In the genomic region with DNA sequence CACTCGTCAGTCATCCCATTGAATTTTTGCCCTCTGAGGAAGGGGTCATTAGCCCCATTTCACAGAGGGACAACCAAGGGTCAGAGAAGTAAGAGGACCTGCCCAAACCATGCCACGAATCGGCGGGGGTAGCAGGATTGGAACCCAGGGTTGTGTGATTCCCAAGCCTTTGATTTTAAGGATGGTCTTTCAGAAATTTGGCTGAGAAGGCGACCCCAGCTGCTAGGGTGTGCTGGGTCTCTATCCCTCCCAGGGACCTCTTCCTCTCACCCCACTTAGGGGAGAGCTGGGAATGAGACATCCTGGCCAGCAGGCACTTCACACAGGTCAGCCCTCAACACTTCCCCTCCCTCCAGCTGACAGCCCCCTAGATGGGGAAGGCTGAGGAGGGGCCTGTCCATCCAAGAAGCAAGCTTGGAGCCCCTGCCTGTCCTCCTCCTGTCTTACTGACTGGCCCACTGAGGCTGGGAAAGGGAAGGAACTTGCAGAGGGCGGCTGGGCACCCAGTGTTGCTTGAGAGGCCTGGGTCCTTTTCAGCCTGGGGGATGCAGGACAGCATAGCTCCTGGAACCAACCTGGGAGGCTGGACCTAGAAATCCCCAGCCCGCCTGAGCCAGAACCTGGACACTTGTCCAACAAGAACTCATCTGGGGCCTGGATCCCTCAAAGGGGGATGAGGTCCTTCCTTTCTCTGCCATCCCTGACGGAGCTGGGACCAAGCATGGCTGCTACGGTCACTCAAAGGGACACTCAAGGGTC, we compare ENCODE assay signal across 11 cellular contexts. TPM values are rescaled to one million over a fixed set of nuclear protein-coding genes. Genes with fewer than 3 reads are reported as not detected.
A peak's percentile ranks its signal among the peaks of the same experiment; 100 is the strongest.
DNase-seq lines count a peak whose midpoint lies in the region; ATAC-seq, FAIRE-seq and TF ChIP-seq lines count a peak whose summit lies in the region.
"Had no signal": no experiment of that assay in that cellular context is flagged by ENCODE, and none has a peak within 500 bp of the region (broad histone marks: within the 10 kb centered on the region; RNA-seq: fewer than 3 reads in every experiment).

No MANE protein-coding gene starts in this region.

- no peaks in the 10 kb centered on the region for H3K9me3 ChIP-seq in ascending aorta
- no peaks in the 10 kb centered on the region for H3K9me3 ChIP-seq in HepG2 (ENCODE audit: low read length)
- no peaks in the 10 kb centered on the region for H3K9me3 ChIP-seq in stomach

- H3K27me3 ChIP-seq in ascending aorta: no peaks in the 10 kb centered on the region
- H3K27me3 ChIP-seq in HepG2 (ENCODE audit: control insufficient read depth in 1 of 2, insufficient read depth in 2 of 2, low read length in 2 of 2): peaks cover 5 to 45% of the 10 kb centered on the region in 2 experiments
- peaks cover 0 to 26% (median 7%) of the 10 kb centered on the region in 3 donors for H3K27me3 ChIP-seq in stomach

- no peak for FAIRE-seq in HepG2 (lab: Jason Lieb, UNC)
- FAIRE-seq: frontal cortex had no signal

- BruUV-seq in HepG2 (replicated peaks; lab: Mats Ljungman, UMichigan): no TSS peak

- no peak overlapping the region for H3K9ac ChIP-seq in HepG2 (ENCODE audit: insufficient read depth, low read depth, low read length)
- H3K9ac ChIP-seq: parathyroid adenoma had no signal

- peaks cover 13 to 21% (median 14%) of the 10 kb centered on the region in 3 donors for H3K4me1 Mint-ChIP-seq in IgD-negative memory B cell

- 60% methylated on average over 2 of the region's 9 CpGs for WGBS in HepG2 (ENCODE audit: low lambda C conversion rate)
- WGBS in stomach, 5 donors: 69 to 95% (median 90%) methylated on average over 8 to 9 of the region's 9 CpGs
- WGBS in lower leg skin, 2 donors: 88 to 89% methylated on average over 8 of the region's 9 CpGs

- H3K27ac ChIP-seq in ascending aorta: peak overlapping the region; percentile 78 to 93
- no peak overlapping the region for H3K27ac ChIP-seq in HepG2 (ENCODE audit: extremely low read length, insufficient read depth, low read length)
- H3K27ac ChIP-seq in stomach: peak overlapping the region in 4 of 5 donors; percentile 7 to 85 (median 54)
- H3K27ac ChIP-seq: parathyroid adenoma had no signal

- TF ChIP-seq POLR2A in HepG2 (IDR thresholded peaks at IDR 0.05; ENCODE audit: insufficient read depth in 1 of 2, low read depth in 2 of 2, low read length in 2 of 2) (no peak), stomach (IDR thresholded peaks at IDR 0.05) (no peak), lower leg skin (IDR thresholded peaks at IDR 0.05) (no peak)

- POLR2A ChIA-PET in HepG2 (lab: Yijun Ruan, JAX): no interaction called here

- H3K36me3 ChIP-seq in ascending aorta: no peaks in the 10 kb centered on the region
- no peaks in the 10 kb centered on the region for H3K36me3 ChIP-seq in HepG2 (replicated peaks in 1 of 2; ENCODE audit: control insufficient read depth in 1 of 2, insufficient read depth in 2 of 2, low read length in 2 of 2)
- no peaks in the 10 kb centered on the region for H3K36me3 ChIP-seq in stomach

- H3K4me3 ChIP-seq in ascending aorta: peak overlapping the region; percentile 58 to 89
- no peak overlapping the region; a peak in 1 of 6 replicates for H3K4me3 ChIP-seq in HepG2 (replicated peaks in 1 of 3; ENCODE audit: insufficient read depth in 1 of 3, low read depth in 2 of 3, low read length in 3 of 3)
- peak overlapping the region in 3 of 4 donors; percentile 55 to 60 (median 60) for H3K4me3 ChIP-seq in stomach
- no peak overlapping the region for H3K4me3 ChIP-seq in lower leg skin (ENCODE audit: low read depth, poor library complexity, severe bottlenecking)

- CTCF ChIA-PET in HepG2 (lab: Yijun Ruan, JAX; ENCODE audit: low intra/inter-chr PET ratio, low total read pairs): no interaction called here

- H3K4me2 ChIP-seq in HepG2 (ENCODE audit: low read depth, low read length): peak overlapping the region; percentile 7; the same call in 1 of the 2 replicates

- no peaks in the 10 kb centered on the region for H3K9me3 Mint-ChIP-seq in IgD-negative memory B cell

- ATAC-seq in HepG2 (no peak), GM21723 (IDR thresholded peaks at IDR 0.05; ENCODE audit: unreplicated experiment) (no peak)

- H3K27ac Mint-ChIP-seq in IgD-negative memory B cell: peak overlapping the region in 2 of 3 donors; percentile 27 to 62

- intact Hi-C loops in ascending aorta (cut with DNase I) (loop anchor here (1.0 kb wide), 1 partner anchor 19 kb away; no protein-coding TSS in a partner anchor), HepG2 (cut with micrococcal nuclease; ENCODE audit: unreplicated experiment) (no loop called here), stomach (cut with DNase I; ENCODE audit: low total_unique reads) (no loop called here), lower leg skin (cut with DNase I; ENCODE audit: low total_unique reads) (no loop called here)

- DNase-seq in ascending aorta (ENCODE audit: low spot score in 2 of 2) (peak in 1 of 2 donors; percentile 58), HepG2 (ENCODE audit: low spot score) (no peak), stomach (no peak), EL (no peak), lower leg skin (ENCODE audit: low spot score in 2 of 2) (no peak)
- DNase-seq: NCI-H1436 treated with DMSO at 0.1 percent for 48 hours, SHP77 had no signal

- TF ChIP-seq EP300 in HepG2 (IDR thresholded peaks at IDR 0.05; ENCODE audit: low read depth in 2 of 2, low read length in 2 of 2) (no peak), HepG2 (CRISPR knock-in tag; IDR thresholded peaks at IDR 0.05; ENCODE audit: borderline replicate concordance) (no peak), stomach (IDR thresholded peaks at IDR 0.05) (no peak)

- H4K20me1 ChIP-seq in HepG2 (ENCODE audit: insufficient read depth, low read length): no peaks in the 10 kb centered on the region

- H3K4me1 ChIP-seq in ascending aorta (peaks cover 19 to 33% of the 10 kb centered on the region in 2 donors), HepG2 (ENCODE audit: insufficient read depth, low read length) (peaks cover 33% of the 10 kb centered on the region), stomach (peaks cover 40 to 91% (median 67%) of the 10 kb centered on the region in 4 donors)
- H3K4me1 ChIP-seq: parathyroid adenoma had no signal

- H3K36me3 Mint-ChIP-seq in IgD-negative memory B cell: peaks cover 1% of the 10 kb centered on the region

- H3K4me3 Mint-ChIP-seq in IgD-negative memory B cell: peak overlapping the region in 3 of 4 donors; percentile 70 to 89 (median 88)

- H2AFZ ChIP-seq in HepG2 (ENCODE audit: low read length): no peak overlapping the region

- in situ Hi-C loops in HepG2 (cut with HindIII; ENCODE audit: extremely low pct_ligation_motif_present, low pct_unique_long_range_greater_than_20kb): no loop called here

- no peak for TF ChIP-seq RAD21 in HepG2 (CRISPR knock-in tag; IDR thresholded peaks at IDR 0.05)

- TF ChIP-seq CTCF in ascending aorta (IDR thresholded peaks at IDR 0.05): no peak
- no peak for TF ChIP-seq CTCF in HepG2 (CRISPR knock-in tag; IDR thresholded peaks at IDR 0.05)
- TF ChIP-seq CTCF in stomach (IDR thresholded peaks at IDR 0.05): no peak
- no peak for TF ChIP-seq CTCF in lower leg skin (IDR thresholded peaks at IDR 0.05)

- no peaks in the 10 kb centered on the region for H3K79me2 ChIP-seq in HepG2 (ENCODE audit: insufficient read depth, low read length)
- H3K79me2 ChIP-seq: parathyroid adenoma had no signal

- H3K27me3 Mint-ChIP-seq in IgD-negative memory B cell: peaks cover 36% of the 10 kb centered on the region

TF ChIP-seq in HepG2, 621 proteins besides CTCF, POLR2A, EP300 and RAD21:
- TF ChIP-seq KDM5B (CRISPR knock-in tag; IDR thresholded peaks at IDR 0.05; ENCODE audit: borderline replicate concordance) (no peak), FOXJ3 (CRISPR knock-in tag; IDR thresholded peaks at IDR 0.05; ENCODE audit: borderline replicate concordance) (no peak), KLF11 (CRISPR knock-in tag; IDR thresholded peaks at IDR 0.05) (no peak), TOPORS (CRISPR knock-in tag; IDR thresholded peaks at IDR 0.05) (no peak)

RNA-seq across cellular contexts. Expression of a gene that starts 1.7 kb away (rescaled TPM):
- not detected for polyA plus RNA-seq in IgD-negative memory B cell
- 51.9 TPM for total RNA-seq in ascending aorta
- 0.18 and 0.49 TPM in 2 replicates for total RNA-seq in HepG2 (2016; rRNA removed; fragmentation: Illumina TruSeq; extraction: Trizol)
- total RNA-seq in HepG2 (2016; cell fraction: cytosol; rRNA removed; fragmentation: Illumina TruSeq; extraction: Trizol; ENCODE audit: low read depth): 0.10 and 0.26 TPM in 2 replicates
- 0.25 and 0.61 TPM in 2 replicates for total RNA-seq in HepG2 (2016; cell fraction: insoluble cytoplasmic fraction; rRNA removed; fragmentation: Illumina TruSeq; extraction: Trizol)
- 0.24 and 0.40 TPM in 2 replicates for total RNA-seq in HepG2 (2016; cell fraction: membrane; rRNA removed; fragmentation: Illumina TruSeq; extraction: Trizol)
- total RNA-seq in HepG2 (2016; cell fraction: nucleus; rRNA removed; fragmentation: Illumina TruSeq; extraction: Trizol): 0.47 and 0.78 TPM in 2 replicates
- 0.84 and 0.85 TPM in 2 replicates for polyA plus RNA-seq in HepG2 (2011; rRNA removed)
- 0.64 and 0.74 TPM in 2 replicates for polyA plus RNA-seq in HepG2 (2011; cell fraction: cytosol; rRNA removed)
- 1.3 and 1.4 TPM in 2 replicates for polyA plus RNA-seq in HepG2 (2011; cell fraction: nucleus; rRNA removed)
- polyA plus RNA-seq in HepG2 (2012): 0.98 and 2.3 TPM in 2 replicates
- 0.11 and 0.24 TPM in 2 replicates for polyA plus RNA-seq in HepG2 (2016; cell fraction: cytosol; fragmentation: Illumina TruSeq; extraction: Trizol; ENCODE audit: low read depth)
- polyA plus RNA-seq in HepG2 (2016; cell fraction: insoluble cytoplasmic fraction; fragmentation: Illumina TruSeq; extraction: Trizol; ENCODE audit: low read depth): 0.69 and 0.96 TPM in 2 replicates
- 0.35 and 0.79 TPM in 2 replicates for polyA plus RNA-seq in HepG2 (2016; cell fraction: membrane; fragmentation: Illumina TruSeq; extraction: Trizol; ENCODE audit: low read depth)
- polyA plus RNA-seq in HepG2 (2016; cell fraction: nucleus; fragmentation: Illumina TruSeq; extraction: Trizol; ENCODE audit: insufficient read depth, low read depth): 1.5 and 1.7 TPM in 2 replicates
- 1.8 and 6.1 TPM in 2 replicates for polyA minus RNA-seq in HepG2 (2011; rRNA and poly(A)+ RNA removed; ENCODE audit: low replicate concordance)
- 0.89 and 2.0 TPM in 2 replicates for polyA minus RNA-seq in HepG2 (2011; cell fraction: cytosol; rRNA and poly(A)+ RNA removed)
- polyA minus RNA-seq in HepG2 (2011; cell fraction: nucleus; rRNA and poly(A)+ RNA removed): 0.37 and 0.77 TPM in 2 replicates
- total RNA-seq in stomach: 10 to 100 TPM in 4 of 5 donors, under 1 TPM in 1; 0.58 to 47.2 (median 30.8) TPM
- 10 to 100 TPM in 2 of 3 donors, 1 to 10 TPM in 1; 9.9 to 13.0 (median 10.7) TPM for polyA plus RNA-seq in stomach
- total RNA-seq in lower leg skin: 10 to 100 TPM in 3 of 4 donors, 1 to 10 TPM in 1; 4.3 to 23.5 (median 14.5) TPM

Comparison
In these comparisons a context has a peak if more than half of its experiments do, and no peak if none do; other contexts are left out.
1. H3K4me3 ChIP-seq: peak in ascending aorta (2 of 2) and stomach (3 of 4); none in HepG2 (0 of 3) and lower leg skin (single experiment).